Comparison of ENCODE assay signal across 9 cellular contexts in genomic region chr13:50512602-50513527, GRCh38.
DNase-seq lines count a peak whose midpoint lies in the region; ATAC-seq and TF ChIP-seq lines count a peak whose summit lies in the region.
"Had no signal": no experiment of that assay in that cellular context is flagged by ENCODE, and none has a peak within 500 bp of the region (broad histone marks: within the 10 kb centered on the region; RNA-seq: fewer than 3 reads in every experiment).

No MANE protein-coding gene starts in this region.

- H3K36me3 Mint-ChIP-seq in osteocyte (ENCODE audit: unreplicated experiment) (no peaks in the 10 kb centered on the region), endothelial cell (ENCODE audit: low read depth, unreplicated experiment) (no peaks in the 10 kb centered on the region)

- DNase-seq in GM10266 (ENCODE audit: extremely low spot score) (peak; percentile 59), M059J (ENCODE audit: low read depth) (peak; percentile 86), fibroblast of the aortic adventitia (ENCODE audit: low read depth) (peak; percentile 66), osteocyte (ENCODE audit: extremely low spot score, unreplicated experiment) (no peak), NCI-H748 treated with DMSO at 0.1 percent for 48 hours (lab: John Stamatoyannopoulos, UW) (no peak), endothelial cell (ENCODE audit: low spot score) (no peak)
- DNase-seq in activated CD8-positive, alpha-beta memory T cell treated with anti-CD3 and anti-CD28 coated beads, Interleukin-2, amount 50 U/mL, for 24 hours (ENCODE audit: extremely low read depth), result peak; percentile 8

- TF ChIP-seq CTCF in GM10266 (IDR thresholded peaks at IDR 0.05; ENCODE audit: control insufficient read depth, insufficient read depth, low read depth, missing control alignments) (no peak), fibroblast of the aortic adventitia (IDR thresholded peaks at IDR 0.05; ENCODE audit: insufficient read depth, low read length) (no peak), osteocyte (IDR thresholded peaks at IDR 0.05) (peak; percentile 20), endothelial cell (IDR thresholded peaks at IDR 0.05; ENCODE audit: unreplicated experiment) (no peak)

- no peak overlapping the region for H3K27ac Mint-ChIP-seq in osteocyte (ENCODE audit: unreplicated experiment)
- H3K27ac Mint-ChIP-seq in endothelial cell (ENCODE audit: unreplicated experiment), result no peak overlapping the region
- H3K27ac Mint-ChIP-seq: dendritic cell treated with granulocyte-macrophage colony-stimulating factor and Interleukin-4, amounts not matched to agents 40 ng/mL and 50 ng/mL, for 4 days had no signal

- H3K4me1 Mint-ChIP-seq in osteocyte (ENCODE audit: unreplicated experiment) (no peaks in the 10 kb centered on the region), endothelial cell (ENCODE audit: unreplicated experiment) (no peaks in the 10 kb centered on the region)

- H3K4me3 ChIP-seq in fibroblast of the aortic adventitia (ENCODE audit: low read depth, low read length), result peak overlapping the region; percentile 25

- no peaks in the 10 kb centered on the region for H3K9me3 Mint-ChIP-seq in osteocyte (ENCODE audit: unreplicated experiment)
- H3K9me3 Mint-ChIP-seq in endothelial cell (ENCODE audit: unreplicated experiment), result no peaks in the 10 kb centered on the region
- H3K9me3 Mint-ChIP-seq: dendritic cell treated with granulocyte-macrophage colony-stimulating factor and Interleukin-4, amounts not matched to agents 40 ng/mL and 50 ng/mL, for 4 days had no signal

- ATAC-seq in GM21723 (IDR thresholded peaks at IDR 0.05; ENCODE audit: unreplicated experiment), result peak; percentile 84

- H3K4me3 Mint-ChIP-seq in osteocyte (ENCODE audit: unreplicated experiment) (no peak overlapping the region), endothelial cell (ENCODE audit: unreplicated experiment) (no peak overlapping the region)
- H3K4me3 Mint-ChIP-seq: dendritic cell treated with granulocyte-macrophage colony-stimulating factor and Interleukin-4, amounts not matched to agents 40 ng/mL and 50 ng/mL, for 4 days had no signal

- H3K27me3 Mint-ChIP-seq in osteocyte (ENCODE audit: unreplicated experiment) (no peaks in the 10 kb centered on the region), endothelial cell (ENCODE audit: unreplicated experiment) (no peaks in the 10 kb centered on the region)
- H3K27me3 Mint-ChIP-seq: dendritic cell treated with granulocyte-macrophage colony-stimulating factor and Interleukin-4, amounts not matched to agents 40 ng/mL and 50 ng/mL, for 4 days had no signal

Comparison
In these comparisons a context has a peak if more than half of its experiments do, and no peak if none do; other contexts are left out.
1. DNase-seq: peak in GM10266 (single experiment), M059J (single experiment), activated CD8-positive, alpha-beta memory T cell treated with anti-CD3 and anti-CD28 coated beads, Interleukin-2, amount 50 U/mL, for 24 hours (single experiment) and fibroblast of the aortic adventitia (single experiment); none in osteocyte (single experiment), NCI-H748 treated with DMSO at 0.1 percent for 48 hours (single experiment) and endothelial cell (single experiment).